In genomic region chr18:48801728-48802542, GRCh38 we compare ENCODE assay signal across 10 cellular contexts.
DNase-seq lines count a peak whose midpoint lies in the region; ATAC-seq and TF ChIP-seq lines count a peak whose summit lies in the region.
"Had no signal": no experiment of that assay in that cellular context is flagged by ENCODE, and none has a peak within 500 bp of the region (broad histone marks: within the 10 kb centered on the region; RNA-seq: fewer than 3 reads in every experiment).

No MANE protein-coding gene starts in this region.

- H3K9me3 Mint-ChIP-seq in activated naive CD4-positive, alpha-beta T cell treated with anti-CD3 and anti-CD28 coated beads, Interleukin-2, amount 50 U/mL, for 72 hours, result peaks cover 0 to 3% of the 10 kb centered on the region in 2 donors

- H3K27me3 ChIP-seq in OCI-LY3 (ENCODE audit: low read depth, low read length) (0 out of 2 replicates have a peak, but pooled peaks cover 4% of the 10 kb centered on the region), right lobe of liver (no peaks in the 10 kb centered on the region), stomach (no peaks in the 10 kb centered on the region)

- TF ChIP-seq CTCF in OCI-LY3 (IDR thresholded peaks at IDR 0.05; ENCODE audit: low read depth, low read length) (no peak), right lobe of liver (IDR thresholded peaks at IDR 0.05) (no peak), stomach (IDR thresholded peaks at IDR 0.05) (no peak)

- peak overlapping the region; percentile 36 to 82 for H3K27ac Mint-ChIP-seq in activated naive CD4-positive, alpha-beta T cell treated with anti-CD3 and anti-CD28 coated beads, Interleukin-2, amount 50 U/mL, for 72 hours

- peak in 1 of 2 donors; percentile 51 for DNase-seq in activated naive CD4-positive, alpha-beta T cell treated with anti-CD3 and anti-CD28 coated beads, Interleukin-2, amount 50 U/mL, for 72 hours (ENCODE audit: low spot score in 2 of 2)
- DNase-seq in right lobe of liver (peak in 2 of 3 donors; percentile 44 to 69), stomach (peak; percentile 35), medulla oblongata (ENCODE audit: extremely low spot score) (no peak), nucleus accumbens (lab: John Stamatoyannopoulos, UW) (no peak), NCI-H1694 treated with DMSO at 0.1 percent for 48 hours (lab: John Stamatoyannopoulos, UW) (no peak)
- DNase-seq: NCI-H2029, SK-N-SH had no signal

- H3K4me1 ChIP-seq in OCI-LY3 (ENCODE audit: low read length) (peaks cover 41% of the 10 kb centered on the region), right lobe of liver (peaks cover 0 to 19% (median 6%) of the 10 kb centered on the region in 4 donors), stomach (peaks cover 0 to 36% (median 25%) of the 10 kb centered on the region in 4 donors)

- H3K4me3 ChIP-seq in OCI-LY3 (ENCODE audit: low read length) (peak overlapping the region; percentile 51), right lobe of liver (no peak overlapping the region), stomach (no peak overlapping the region)

- H3K36me3 ChIP-seq in OCI-LY3 (replicated peaks; ENCODE audit: low read depth, low read length), result peaks cover 5% of the 10 kb centered on the region
- peaks cover 0 to 11% (median 0%) of the 10 kb centered on the region in 4 donors for H3K36me3 ChIP-seq in right lobe of liver
- H3K36me3 ChIP-seq in stomach, result peaks cover 0 to 26% (median 12%) of the 10 kb centered on the region in 4 donors

- TF ChIP-seq POLR2A in right lobe of liver (IDR thresholded peaks at IDR 0.05), result no peak
- no peak for TF ChIP-seq POLR2A in stomach (IDR thresholded peaks at IDR 0.05)

- no peaks in the 10 kb centered on the region for H3K36me3 Mint-ChIP-seq in activated naive CD4-positive, alpha-beta T cell treated with anti-CD3 and anti-CD28 coated beads, Interleukin-2, amount 50 U/mL, for 72 hours

- H4K20me1 ChIP-seq in OCI-LY3 (ENCODE audit: insufficient read depth, low read length), result peaks cover 20% of the 10 kb centered on the region

- 56% methylated on average over 6 of the region's 7 CpGs for WGBS in right lobe of liver (ENCODE audit: insufficient coverage, low coverage, low lambda C conversion rate, missing lambda C conversion rate)
- WGBS in stomach, 5 donors, result 69 to 74% (median 70%) methylated on average over 7 of the region's 7 CpGs

- H3K27ac ChIP-seq in OCI-LY3 (ENCODE audit: low read length) (peak overlapping the region; percentile 61), right lobe of liver (peak overlapping the region; percentile 35 to 65 (median 43)), stomach (peak overlapping the region in 3 of 5 donors; percentile 30 to 48 (median 40))

- H2AFZ ChIP-seq in OCI-LY3 (ENCODE audit: low read depth, low read length), result no peak overlapping the region

- peak in 1 of 2 donors; percentile 3 for ATAC-seq in activated naive CD4-positive, alpha-beta T cell treated with anti-CD3 and anti-CD28 coated beads, Interleukin-2, amount 50 U/mL, for 72 hours
- ATAC-seq in right lobe of liver (peak; percentile 76 to 86 (median 80)), GM21576 (IDR thresholded peaks at IDR 0.05; ENCODE audit: unreplicated experiment) (no peak)

- H3K4me2 ChIP-seq in OCI-LY3 (ENCODE audit: low read length), result peak overlapping the region; percentile 78
- H3K4me2 ChIP-seq: SK-N-SH had no signal

- no peak overlapping the region for H3K9ac ChIP-seq in OCI-LY3 (ENCODE audit: low read length)
- H3K9ac ChIP-seq: SK-N-SH had no signal

- H3K79me2 ChIP-seq in OCI-LY3 (ENCODE audit: low read length), result no peaks in the 10 kb centered on the region

- no peaks in the 10 kb centered on the region for H3K9me3 ChIP-seq in OCI-LY3 (ENCODE audit: insufficient read depth, low read length)
- H3K9me3 ChIP-seq in right lobe of liver, result no peaks in the 10 kb centered on the region
- H3K9me3 ChIP-seq in stomach, result no peaks in the 10 kb centered on the region
- H3K9me3 ChIP-seq: SK-N-SH had no signal

- intact Hi-C loops in right lobe of liver (cut with DNase I) (no loop called here), stomach (cut with DNase I; ENCODE audit: low total_unique reads) (no loop called here)

- TF ChIP-seq EP300 in stomach (IDR thresholded peaks at IDR 0.05), result no peak

Comparison
In these comparisons a context has a peak if more than half of its experiments do, and no peak if none do; other contexts are left out.
1. DNase-seq: peak in right lobe of liver (2 of 3) and stomach (single experiment); none in medulla oblongata (single experiment), nucleus accumbens (0 of 56) and NCI-H1694 treated with DMSO at 0.1 percent for 48 hours (single experiment).
2. Peak in every context shown above with its lines, with median percentiles within 50 percentile points of each other: H3K27ac ChIP-seq.